17 cellular contexts compared by ENCODE assay signal in the genomic region with DNA sequence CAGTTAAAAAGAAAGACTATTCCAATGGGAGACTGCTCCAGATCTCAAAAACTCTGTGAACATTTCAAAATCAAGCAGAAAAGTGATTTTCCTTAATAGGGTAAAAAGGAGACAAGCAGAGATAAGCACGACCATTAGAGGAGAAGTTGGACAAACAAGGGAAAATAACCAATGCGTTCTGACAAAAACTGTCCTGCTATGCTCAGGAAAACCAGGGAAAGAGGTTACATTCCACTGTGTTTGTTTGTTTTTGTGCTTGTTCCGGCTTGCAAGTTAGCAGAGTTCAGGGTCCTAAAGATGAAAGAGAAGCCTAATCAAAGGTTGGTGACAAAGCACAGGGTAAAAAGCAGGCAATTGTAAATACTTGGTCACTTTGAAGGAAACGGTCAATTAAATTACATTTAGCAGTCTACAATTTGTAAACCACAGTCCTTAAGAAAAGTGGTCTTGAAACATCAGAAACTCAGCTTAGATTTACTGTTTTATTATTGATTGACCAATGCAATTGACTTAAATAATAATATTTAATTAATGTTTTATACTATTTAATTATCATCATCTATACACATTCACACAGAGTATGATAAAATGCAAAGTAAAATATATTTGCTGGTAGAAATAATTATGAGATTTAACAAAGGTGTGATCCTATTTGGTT.
"Had no signal": no experiment of that assay in that cellular context is flagged by ENCODE, and none has a peak within 500 bp of the region (broad histone marks: within the 10 kb centered on the region; RNA-seq: fewer than 3 reads in every experiment).

No MANE protein-coding gene starts in this region.

- H3K4me3 ChIP-seq: colonic mucosa, pancreas, stomach, thyroid gland, uterus had no signal

- DNase-seq: activated CD4-positive, alpha-beta T cell treated with anti-CD3 and anti-CD28 coated beads, Interleukin-2, amount 50 U/mL, for 4 hours; activated effector memory CD4-positive, alpha-beta T cell treated with Interleukin-2 at 50 U/mL for 16 hours; activated T-cell treated with anti-CD3 and anti-CD28 coated beads, Interleukin-2, amount 50 U/mL, for 24 hours; colonic mucosa; effector CD4-positive, alpha-beta T cell; immature natural killer cell; left cardiac atrium; mammary epithelial cell; pancreas; retina; stomach; thyroid gland; uterus had no signal

- H3K27ac Mint-ChIP-seq: activated T-cell treated with anti-CD3 and anti-CD28 coated beads, Interleukin-2, amount 50 U/mL, for 24 hours; immature natural killer cell; T-helper 2 cell treated with Interferon-gamma antibody and Interleukin-4, amounts not matched to agents 5 μg/mL and 100 μg/mL, for 36 hours had no signal

- H3K9me3 ChIP-seq: colonic mucosa, pancreas, thyroid gland, uterus had no signal

- H3K36me3 Mint-ChIP-seq: immature natural killer cell had no signal

- H3K4me1 ChIP-seq: colonic mucosa, pancreas, stomach, thyroid gland, uterus had no signal

- H3K27ac ChIP-seq: colonic mucosa, epithelial cell of prostate, pancreas, stomach, thyroid gland, uterus had no signal

- FAIRE-seq: astrocyte, pancreas had no signal

- H3K36me3 ChIP-seq: colonic mucosa, pancreas, stomach, thyroid gland, uterus had no signal

- H3K4me3 Mint-ChIP-seq: activated T-cell treated with anti-CD3 and anti-CD28 coated beads, Interleukin-2, amount 50 U/mL, for 24 hours; immature natural killer cell; T-helper 2 cell treated with Interferon-gamma antibody and Interleukin-4, amounts not matched to agents 5 μg/mL and 100 μg/mL, for 36 hours had no signal

- H3K27me3 ChIP-seq: colonic mucosa, stomach, thyroid gland had no signal

- H3K9me3 Mint-ChIP-seq: activated T-cell treated with anti-CD3 and anti-CD28 coated beads, Interleukin-2, amount 50 U/mL, for 24 hours; T-helper 2 cell treated with Interferon-gamma antibody and Interleukin-4, amounts not matched to agents 5 μg/mL and 100 μg/mL, for 36 hours had no signal

- H3K4me1 Mint-ChIP-seq: immature natural killer cell had no signal

- ATAC-seq: activated CD4-positive, CD25-positive, alpha-beta regulatory T cell treated with anti-CD3 and anti-CD28 coated beads, Interleukin-2, amount 50 U/mL, for 24 hours; left cardiac atrium; pancreas had no signal
